29 cellular contexts compared by ENCODE assay signal in genomic region chr10:19505320-19506092, GRCh38.
"Had no signal": no experiment of that assay in that cellular context is flagged by ENCODE, and none has a peak within 500 bp of the region (broad histone marks: within the 10 kb centered on the region; RNA-seq: fewer than 3 reads in every experiment).

No MANE protein-coding gene starts in this region.

- DNase-seq: activated CD4-positive, alpha-beta memory T cell treated with anti-CD3 and anti-CD28 coated beads for 36 hours; activated CD4-positive, alpha-beta T cell treated with anti-CD3 and anti-CD28 coated beads for 36 hours; activated CD4-positive, alpha-beta T cell treated with anti-CD3 and anti-CD28 coated beads, Interleukin-2, amount 10 ng/mL, durations not matched to agents 24 days and 14 days; activated CD4-positive, CD25-positive, alpha-beta regulatory T cell; activated CD4-positive, CD25-positive, alpha-beta regulatory T cell treated with anti-CD3 and anti-CD28 coated beads, Interleukin-2, amount 50 U/mL, for 72 hours; activated CD8-positive, alpha-beta memory T cell treated with anti-CD3 and anti-CD28 coated beads, Interleukin-2, amount 10 ng/mL, durations not matched to agents 7 days and 5 days; activated CD8-positive, alpha-beta memory T cell treated with anti-CD3 and anti-CD28 coated beads, Interleukin-2, amount 50 U/mL, for 4 hours; activated CD8-positive, alpha-beta T cell treated with anti-CD3 and anti-CD28 coated beads, Interleukin-2, amount 10 ng/mL, durations not matched to agents 7 days and 5 days; activated effector memory CD4-positive, alpha-beta T cell treated with anti-CD3 and anti-CD28 coated beads, Interleukin-2, amount 50 U/mL, for 16 hours; activated naive CD4-positive, alpha-beta T cell treated with anti-CD3 and anti-CD28 coated beads for 36 hours; activated naive CD8-positive, alpha-beta T cell treated with anti-CD3 and anti-CD28 coated beads for 36 hours; activated naive CD8-positive, alpha-beta T cell treated with anti-CD3 and anti-CD28 coated beads, Interleukin-2, amount 50 U/mL, for 24 hours; activated T-cell treated with anti-CD3 and anti-CD28 coated beads, Interleukin-2, amount 50 U/mL, for 1 hour; activated T-cell treated with anti-CD3 and anti-CD28 coated beads, Interleukin-2, amount 50 U/mL, for 48 hours; adrenal gland; central memory CD4-positive, alpha-beta T cell; cerebellar nuclear complex; colonic mucosa; effector CD8-positive, alpha-beta T cell; esophagus squamous epithelium; foreskin fibroblast; T-helper 2 cell had no signal

- FAIRE-seq: endometrium, endothelial cell of umbilical vein, frontal cortex had no signal

- H3K27me3 ChIP-seq: adrenal gland, ascending aorta, breast epithelium, cardiac muscle cell, colonic mucosa, esophagus squamous epithelium had no signal

- H3K27ac ChIP-seq: adrenal gland, ascending aorta, breast epithelium, cardiac muscle cell, colonic mucosa, epithelial cell of prostate, esophagus squamous epithelium had no signal

- H3K36me3 ChIP-seq: adrenal gland, ascending aorta, breast epithelium, cardiac muscle cell, colonic mucosa, esophagus squamous epithelium had no signal

- H3K4me3 ChIP-seq: adrenal gland, ascending aorta, breast epithelium, cardiac muscle cell, colonic mucosa, esophagus squamous epithelium had no signal

- ATAC-seq: activated CD4-positive, alpha-beta T cell treated with anti-CD3 and anti-CD28 coated beads for 36 hours; activated CD8-positive, alpha-beta memory T cell treated with anti-CD3 and anti-CD28 coated beads, Interleukin-2, amount 10 ng/mL, durations not matched to agents 7 days and 5 days; activated CD8-positive, alpha-beta T cell treated with anti-CD3 and anti-CD28 coated beads, Interleukin-2, amount 10 ng/mL, durations not matched to agents 7 days and 5 days; activated naive CD8-positive, alpha-beta T cell treated with anti-CD3 and anti-CD28 coated beads, Interleukin-2, amount 50 U/mL, for 24 hours had no signal

- H3K4me1 ChIP-seq: adrenal gland, ascending aorta, breast epithelium, colonic mucosa, esophagus squamous epithelium had no signal

- H3K9me3 ChIP-seq: adrenal gland, ascending aorta, breast epithelium, colonic mucosa, esophagus squamous epithelium had no signal
